In genomic region chr19:48795055-48795854, GRCh38 we compare ENCODE assay signal across 2 cellular contexts.
TF ChIP-seq lines count a peak whose summit lies in the region.

No MANE protein-coding gene starts in this region.

TF ChIP-seq in HEK293T, 16 proteins besides CTCF, POLR2A, EP300 and RAD21 (continued from another document):
- TF ChIP-seq ZNF384 (IDR thresholded peaks at IDR 0.05) (no peak), LEF1 (IDR thresholded peaks at IDR 0.05; ENCODE audit: borderline replicate concordance) (no peak), ARNT (IDR thresholded peaks at IDR 0.05) (no peak), TARDBP (IDR thresholded peaks at IDR 0.05) (no peak), L3MBTL2 (conservative IDR thresholded peaks at IDR 0.05) (peak; percentile 84), SP1 (IDR thresholded peaks at IDR 0.05) (no peak)

TF ChIP-seq in SK-N-SH, 30 proteins besides CTCF, POLR2A, EP300 and RAD21 (continued from another document):
- TF ChIP-seq ZBTB33 (IDR thresholded peaks at IDR 0.05; ENCODE audit: borderline replicate concordance, low read depth), result peak; percentile 70; the same call in 1 of the 2 replicates
- peak; percentile 70 for TF ChIP-seq FOSL2 (IDR thresholded peaks at IDR 0.05; ENCODE audit: borderline replicate concordance, low read depth)
- peak; percentile 57; the same call in 1 of the 2 replicates for TF ChIP-seq POLR2AphosphoS5 (IDR thresholded peaks at IDR 0.05; ENCODE audit: low read depth, low read length)
- no peak for TF ChIP-seq MEF2A (IDR thresholded peaks at IDR 0.05; ENCODE audit: borderline replicate concordance, low read depth)
- TF ChIP-seq USF1 (IDR thresholded peaks at IDR 0.05; ENCODE audit: borderline replicate concordance, low read depth), result no peak
- no peak for TF ChIP-seq JUND (IDR thresholded peaks at IDR 0.05)
- no peak for TF ChIP-seq FOXM1 (IDR thresholded peaks at IDR 0.05; ENCODE audit: low read depth)
- peak; percentile 49; the same call in 1 of the 2 replicates for TF ChIP-seq SIN3A (IDR thresholded peaks at IDR 0.05; ENCODE audit: borderline replicate concordance, low read depth, low read length)
- peak; percentile 35; the same call in 1 of the 2 replicates for TF ChIP-seq MAX (IDR thresholded peaks at IDR 0.05; ENCODE audit: low read depth)
- peak; percentile 87 for TF ChIP-seq SMC3 (IDR thresholded peaks at IDR 0.05; ENCODE audit: low read depth, low read length)
- TF ChIP-seq ELF1 (IDR thresholded peaks at IDR 0.05), result peak; percentile 92
- TF ChIP-seq EZH2phosphoT487 (IDR thresholded peaks at IDR 0.05; ENCODE audit: borderline replicate concordance, low read depth), result no peak
- TF ChIP-seq TCF12 (IDR thresholded peaks at IDR 0.05), result no peak; the same call in 1 of the 2 replicates
- TF ChIP-seq USF2 (IDR thresholded peaks at IDR 0.05; ENCODE audit: borderline replicate concordance, low read depth, low read length), result no peak
- TF ChIP-seq NRF1 (IDR thresholded peaks at IDR 0.05; ENCODE audit: low read depth, low read length), result no peak
- no peak for TF ChIP-seq RCOR1 (IDR thresholded peaks at IDR 0.05; ENCODE audit: low read length)
- no peak for TF ChIP-seq REST (IDR thresholded peaks at IDR 0.05; ENCODE audit: low read depth, low read length)
- peak; percentile 96 for TF ChIP-seq CHD2 (IDR thresholded peaks at IDR 0.05; ENCODE audit: low read length, partially characterized antibody)
- no peak for TF ChIP-seq RXRA (IDR thresholded peaks at IDR 0.05; ENCODE audit: borderline replicate concordance, low read depth)
- TF ChIP-seq GABPA (IDR thresholded peaks at IDR 0.05; ENCODE audit: low read depth), result peak; percentile 61
- no peak for TF ChIP-seq TEAD4 (IDR thresholded peaks at IDR 0.05; ENCODE audit: borderline replicate concordance, insufficient read depth)
- TF ChIP-seq FOXJ3 (CRISPR knock-in tag; IDR thresholded peaks at IDR 0.05), result no peak
- TF ChIP-seq GATA2 (CRISPR knock-in tag; IDR thresholded peaks at IDR 0.05), result no peak
- no peak for TF ChIP-seq TAF1 (IDR thresholded peaks at IDR 0.05; ENCODE audit: borderline replicate concordance, low read depth, low read length)
- TF ChIP-seq PBX3 (IDR thresholded peaks at IDR 0.05), result peak; percentile 18; the same call in 1 of the 2 replicates
